ENCODE assay signal across 27 cellular contexts in genomic region chr15:82698711-82699345, GRCh38. TPM values are rescaled to one million over a fixed set of nuclear protein-coding genes. Genes with fewer than 3 reads are reported as not detected.
"Had no signal": no experiment of that assay in that cellular context is flagged by ENCODE, and none has a peak within 500 bp of the region (broad histone marks: within the 10 kb centered on the region; RNA-seq: fewer than 3 reads in every experiment).

No MANE protein-coding gene starts in this region.

- H3K4me1 Mint-ChIP-seq: activated T-helper 17 cell treated with anti-CD3 and anti-CD28 coated beads, Interleukin-2, amount 50 U/mL, for 72 hours; central memory CD8-positive, alpha-beta T cell; neural crest cell had no signal

- ATAC-seq: activated CD8-positive, alpha-beta T cell treated with anti-CD3 and anti-CD28 coated beads, Interleukin-2, amount 10 ng/mL, durations not matched to agents 7 days and 5 days; activated naive CD4-positive, alpha-beta T cell treated with anti-CD3 and anti-CD28 coated beads, Interleukin-2, amount 50 U/mL, for 72 hours; activated T-helper 17 cell treated with anti-CD3 and anti-CD28 coated beads, Interleukin-2, amount 50 U/mL, for 72 hours; gastrocnemius medialis; left ventricle myocardium superior had no signal

- H3K27ac Mint-ChIP-seq: activated CD8-positive, alpha-beta T cell treated with anti-CD3 and anti-CD28 coated beads, Interleukin-2, amount 10 ng/mL, durations not matched to agents 7 days and 5 days; activated naive CD4-positive, alpha-beta T cell treated with anti-CD3 and anti-CD28 coated beads, Interleukin-2, amount 50 U/mL, for 72 hours; activated T-cell treated with anti-CD3 and anti-CD28 coated beads, Interleukin-2, amount 50 U/mL, for 24 hours; activated T-helper 17 cell treated with anti-CD3 and anti-CD28 coated beads, Interleukin-2, amount 50 U/mL, for 72 hours; progenitor cell of endocrine pancreas had no signal

- H3K27me3 ChIP-seq: breast epithelium, esophagus muscularis mucosa, gastrocnemius medialis, thyroid gland had no signal

- H3K36me3 Mint-ChIP-seq: activated naive CD4-positive, alpha-beta T cell treated with anti-CD3 and anti-CD28 coated beads, Interleukin-2, amount 50 U/mL, for 72 hours had no signal

- H3K4me1 ChIP-seq: breast epithelium, esophagus muscularis mucosa, gastrocnemius medialis, spleen, thyroid gland had no signal

- H3K4me3 ChIP-seq: breast epithelium, esophagus muscularis mucosa, gastrocnemius medialis, spleen, thyroid gland had no signal

- FAIRE-seq: astrocyte, colon had no signal

- DNase-seq: activated CD4-positive, alpha-beta T cell treated with anti-CD3 and anti-CD28 coated beads for 1 hour; activated CD4-positive, alpha-beta T cell treated with anti-CD3 and anti-CD28 coated beads, Interleukin-2, amount 50 U/mL, for 1 hour; activated CD8-positive, alpha-beta T cell treated with anti-CD3 and anti-CD28 coated beads, Interleukin-2, amount 10 ng/mL, durations not matched to agents 7 days and 5 days; activated T-cell treated with anti-CD3 and anti-CD28 coated beads, Interleukin-2, amount 50 U/mL, for 24 hours; gastrocnemius medialis; hypothalamus; left ventricle myocardium superior; mammary epithelial cell; spleen; stimulated activated CD4-positive, alpha-beta T cell treated with anti-CD3 and anti-CD28 coated beads, Interleukin-4, amount 100 ng/mL, for 1 hour; stimulated activated naive CD8-positive, alpha-beta T cell treated with anti-CD3 and anti-CD28 coated beads, Interleukin-15, Interleukin-2, amounts not matched to agents 100 U/mL and 50 U/mL, for 24 hours; substantia nigra; thyroid gland had no signal

- H3K27ac ChIP-seq: breast epithelium, esophagus muscularis mucosa, gastrocnemius medialis, spleen, thyroid gland, VCaP had no signal

- H3K27me3 Mint-ChIP-seq: progenitor cell of endocrine pancreas had no signal

- H3K9me3 Mint-ChIP-seq: activated naive CD4-positive, alpha-beta T cell treated with anti-CD3 and anti-CD28 coated beads, Interleukin-2, amount 50 U/mL, for 72 hours; activated T-cell treated with anti-CD3 and anti-CD28 coated beads, Interleukin-2, amount 50 U/mL, for 24 hours; activated T-helper 17 cell treated with anti-CD3 and anti-CD28 coated beads, Interleukin-2, amount 50 U/mL, for 72 hours; central memory CD8-positive, alpha-beta T cell; neural crest cell had no signal

- H3K36me3 ChIP-seq: breast epithelium, esophagus muscularis mucosa, gastrocnemius medialis, spleen, thyroid gland had no signal

- H3K9me3 ChIP-seq: breast epithelium, esophagus muscularis mucosa, gastrocnemius medialis, spleen, thyroid gland had no signal

- H3K4me3 Mint-ChIP-seq: activated CD8-positive, alpha-beta T cell treated with anti-CD3 and anti-CD28 coated beads, Interleukin-2, amount 10 ng/mL, durations not matched to agents 7 days and 5 days; activated T-cell treated with anti-CD3 and anti-CD28 coated beads, Interleukin-2, amount 50 U/mL, for 24 hours; activated T-helper 17 cell treated with anti-CD3 and anti-CD28 coated beads, Interleukin-2, amount 50 U/mL, for 72 hours; central memory CD8-positive, alpha-beta T cell; neural crest cell had no signal

RNA-seq across cellular contexts. Expression of gene AP3B2, which starts 10.8 kb away (rescaled TPM):
- total RNA-seq: activated CD8-positive, alpha-beta T cell treated with anti-CD3 and anti-CD28 coated beads, Interleukin-2, amount 10 ng/mL, durations not matched to agents 7 days and 5 days; dermis microvascular lymphatic vessel endothelial cell; myocyte; T-helper 2 cell treated with Interferon-gamma antibody and Interleukin-4, amounts not matched to agents 100 ng/mL and 5 ng/mL, for 36 hours had no signal

RNA-seq across cellular contexts. Expression of gene CPEB1, which starts 51.7 kb away (rescaled TPM):
- total RNA-seq: activated naive CD4-positive, alpha-beta T cell treated with anti-CD3 and anti-CD28 coated beads, Interleukin-2, amount 50 U/mL, for 72 hours; dermis microvascular lymphatic vessel endothelial cell; mononuclear cell; T-helper 2 cell treated with Interferon-gamma antibody and Interleukin-4, amounts not matched to agents 100 ng/mL and 5 ng/mL, for 36 hours had no signal
